In genomic region chr7:116249969-116250553, GRCh38 we compare ENCODE assay signal across 8 cellular contexts. TPM values are rescaled to one million over a fixed set of nuclear protein-coding genes. Genes with fewer than 3 reads are reported as not detected.
A peak's percentile ranks its signal among the peaks of the same experiment; 100 is the strongest.
DNase-seq lines count a peak whose midpoint lies in the region; ATAC-seq, FAIRE-seq and TF ChIP-seq lines count a peak whose summit lies in the region.

No MANE protein-coding gene starts in this region.

- TF ChIP-seq POLR2A in GM18505 (IDR thresholded peaks at IDR 0.05; ENCODE audit: borderline replicate concordance, extremely low read depth, insufficient read depth, insufficient read length): no peak

- no peak overlapping the region for H3K4me3 Mint-ChIP-seq in activated T-cell treated with anti-CD3 and anti-CD28 coated beads, Interleukin-2, amount 50 U/mL, for 24 hours
- H3K4me3 Mint-ChIP-seq in activated B cell treated with CpG ODN at 0.5 μM for 24 hours: no peak overlapping the region

- H3K27ac Mint-ChIP-seq in activated T-cell treated with anti-CD3 and anti-CD28 coated beads, Interleukin-2, amount 50 U/mL, for 24 hours: peak overlapping the region; percentile 45
- no peak overlapping the region for H3K27ac Mint-ChIP-seq in activated B cell treated with CpG ODN at 0.5 μM for 24 hours

- POLR2A ChIA-PET in activated B cell treated with CpG ODN at 0.5 μM for 24 hours (lab: Charles Lee): no interaction called here

- H3K9me1 ChIP-seq in keratinocyte (ENCODE audit: control insufficient read depth, extremely low read depth, insufficient read depth, low read length): no peaks in the 10 kb centered on the region

- H3K79me2 ChIP-seq in keratinocyte (ENCODE audit: control insufficient read depth, insufficient read depth, low read length): peaks cover 39% of the 10 kb centered on the region

- H4K20me1 ChIP-seq in keratinocyte (ENCODE audit: control insufficient read depth, extremely low read depth, insufficient read depth, low read length): no peaks in the 10 kb centered on the region

- peaks cover 37% of the 10 kb centered on the region for H3K4me1 Mint-ChIP-seq in activated T-cell treated with anti-CD3 and anti-CD28 coated beads, Interleukin-2, amount 50 U/mL, for 24 hours (ENCODE audit: low read depth)
- peaks cover 5% of the 10 kb centered on the region for H3K4me1 Mint-ChIP-seq in activated B cell treated with CpG ODN at 0.5 μM for 24 hours

- no peak for FAIRE-seq in keratinocyte (lab: Jason Lieb, UNC)

- DNase-seq in activated T-cell treated with anti-CD3 and anti-CD28 coated beads, Interleukin-2, amount 50 U/mL, for 24 hours: no peak
- DNase-seq in activated T-cell treated with anti-CD3 and anti-CD28 coated beads for 4 hours: no peak
- DNase-seq in activated B cell treated with CpG ODN at 0.5 μM for 24 hours: no peak
- DNase-seq in keratinocyte (ENCODE audit: low read depth, low spot score): no peak

- no peak overlapping the region for H2AFZ ChIP-seq in keratinocyte (ENCODE audit: control insufficient read depth, low read length)

- CTCF ChIA-PET in activated B cell treated with CpG ODN at 0.5 μM for 24 hours (lab: Charles Lee): interaction anchor here (0.7 to 1.9 kb wide), 4 partner anchors 9 to 84 kb away, joined by 3 to 6 read pairs (median 4); no protein-coding TSS in a partner anchor

- peaks cover 5% of the 10 kb centered on the region for H3K9me3 Mint-ChIP-seq in activated T-cell treated with anti-CD3 and anti-CD28 coated beads, Interleukin-2, amount 50 U/mL, for 24 hours
- peaks cover 3% of the 10 kb centered on the region for H3K9me3 Mint-ChIP-seq in activated B cell treated with CpG ODN at 0.5 μM for 24 hours

- H3K36me3 ChIP-seq in keratinocyte (ENCODE audit: control insufficient read depth in 2 of 2, extremely low read depth in 1 of 2, insufficient read depth in 2 of 2, low read length in 2 of 2): peaks cover 18 to 38% of the 10 kb centered on the region in 2 experiments

- no peaks in the 10 kb centered on the region for H3K27me3 Mint-ChIP-seq in activated T-cell treated with anti-CD3 and anti-CD28 coated beads, Interleukin-2, amount 50 U/mL, for 24 hours
- H3K27me3 Mint-ChIP-seq in activated B cell treated with CpG ODN at 0.5 μM for 24 hours: no peaks in the 10 kb centered on the region

- H3K27me3 ChIP-seq in keratinocyte (ENCODE audit: control insufficient read depth, extremely low read depth, insufficient read depth, low read length): no peaks in the 10 kb centered on the region

- H3K9ac ChIP-seq in keratinocyte (ENCODE audit: control insufficient read depth, extremely low read depth, insufficient read depth, low read length): no peak overlapping the region

- H3K4me1 ChIP-seq in keratinocyte (ENCODE audit: control insufficient read depth, extremely low read depth, insufficient read depth, low read length): no peaks in the 10 kb centered on the region

- peaks cover 89% of the 10 kb centered on the region for H3K36me3 Mint-ChIP-seq in activated T-cell treated with anti-CD3 and anti-CD28 coated beads, Interleukin-2, amount 50 U/mL, for 24 hours (ENCODE audit: low read depth)
- H3K36me3 Mint-ChIP-seq in activated B cell treated with CpG ODN at 0.5 μM for 24 hours (ENCODE audit: low read depth): peaks cover 81% of the 10 kb centered on the region

- H3K4me3 ChIP-seq in keratinocyte (ENCODE audit: control insufficient read depth in 2 of 3, extremely low read depth in 1 of 3, insufficient read depth in 2 of 3, low read depth in 1 of 3, low read length in 3 of 3): no peak overlapping the region

- ATAC-seq in HG03342 (IDR thresholded peaks at IDR 0.05; ENCODE audit: unreplicated experiment): peak; percentile 81
- ATAC-seq in activated B cell treated with CpG ODN at 0.5 μM for 24 hours (ENCODE audit: low read depth): peak; percentile 49
- ATAC-seq in HG03460 (IDR thresholded peaks at IDR 0.05; ENCODE audit: unreplicated experiment): no peak
- no peak for ATAC-seq in GM21529 (IDR thresholded peaks at IDR 0.05; ENCODE audit: unreplicated experiment)
- no peak for ATAC-seq in GM18505 (IDR thresholded peaks at IDR 0.05; ENCODE audit: unreplicated experiment)

- H3K27ac ChIP-seq in keratinocyte (ENCODE audit: control insufficient read depth, insufficient read depth, low read length): no peak overlapping the region

- no peaks in the 10 kb centered on the region for H3K9me3 ChIP-seq in keratinocyte (ENCODE audit: control insufficient read depth, low read depth, low read length)

- no peak overlapping the region for H3K4me2 ChIP-seq in keratinocyte (ENCODE audit: control insufficient read depth, extremely low read depth, insufficient read depth, low read depth, low read length)

- intact Hi-C loops in activated B cell treated with CpG ODN at 0.5 μM for 24 hours (cut with micrococcal nuclease): no loop called here

- dilution Hi-C loops in keratinocyte (cut with MboI; ENCODE audit: extremely low pct_ligation_motif_present, low sequenced_read_pairs): loop anchor here (25.0 kb wide), 1 partner anchor 262 kb away; no protein-coding TSS in a partner anchor

- TF ChIP-seq CTCF in activated B cell treated with CpG ODN at 0.5 μM for 24 hours (IDR thresholded peaks at IDR 0.05): no peak
- TF ChIP-seq CTCF in keratinocyte (optimal IDR thresholded peaks at IDR 0.05 in 1 of 3, IDR thresholded peaks at IDR 0.05 in 1 of 3, conservative IDR thresholded peaks at IDR 0.05 in 1 of 3; ENCODE audit: extremely low read depth in 1 of 3, insufficient read depth in 2 of 3, low read length in 3 of 3): peak; percentile 62 to 73 (median 64)

RNA-seq across cellular contexts. Expression of gene TES, which starts 39.7 kb away (rescaled TPM):
- 77.9 and 82.8 TPM in 2 replicates for total RNA-seq in activated B cell treated with CpG ODN at 0.5 μM for 24 hours
- 142 to 187 TPM (median 173 TPM) in 3 replicates for polyA plus RNA-seq in keratinocyte
- 123 TPM for polyA plus RNA-seq in keratinocyte (2011; ENCODE audit: low read depth)
- polyA plus RNA-seq in keratinocyte (2011; cell fraction: cytosol; rRNA removed): 103 and 173 TPM in 2 replicates
- 185 and 224 TPM in 2 replicates for polyA plus RNA-seq in keratinocyte (2011; cell fraction: nucleus; rRNA removed)
- polyA plus RNA-seq in keratinocyte (2012; ENCODE audit: low replicate concordance): 78.6 and 92.7 TPM in 2 replicates
- polyA minus RNA-seq in keratinocyte: 78.7 to 141 TPM (median 137 TPM) in 3 replicates
- 104 TPM for polyA minus RNA-seq in keratinocyte (2011; cell fraction: cytosol; rRNA and poly(A)+ RNA removed)
- polyA minus RNA-seq in keratinocyte (2011; cell fraction: nucleus; rRNA and poly(A)+ RNA removed): 112 and 181 TPM in 2 replicates

Comparison
In these comparisons a context has a peak if more than half of its experiments do, and no peak if none do; other contexts are left out.
1. ATAC-seq: peak in HG03342 (single experiment) and activated B cell treated with CpG ODN at 0.5 μM for 24 hours (single experiment); none in HG03460 (single experiment), GM21529 (single experiment) and GM18505 (single experiment).